ENCODE assay signal across 31 cellular contexts in genomic region chr5:116145416-116145815, GRCh38.
A peak's percentile ranks its signal among the peaks of the same experiment; 100 is the strongest.
DNase-seq lines count a peak whose midpoint lies in the region; ATAC-seq, FAIRE-seq and TF ChIP-seq lines count a peak whose summit lies in the region.
"Had no signal": no experiment of that assay in that cellular context is flagged by ENCODE, and none has a peak within 500 bp of the region (broad histone marks: within the 10 kb centered on the region; RNA-seq: fewer than 3 reads in every experiment).

No MANE protein-coding gene starts in this region.

- no peak overlapping the region for H3K27ac Mint-ChIP-seq in activated naive CD4-positive, alpha-beta T cell treated with anti-CD3 and anti-CD28 coated beads for 36 hours
- no peak overlapping the region for H3K27ac Mint-ChIP-seq in activated naive CD8-positive, alpha-beta T cell treated with anti-CD3 and anti-CD28 coated beads, Interleukin-2, amount 50 U/mL, for 24 hours
- H3K27ac Mint-ChIP-seq: CD4-positive, CD25-positive, alpha-beta regulatory T cell; dendritic cell treated with granulocyte-macrophage colony-stimulating factor and Interleukin-4, amounts not matched to agents 40 ng/mL and 50 ng/mL, for 4 days; nephron; stimulated activated memory B cell treated with anti-CD40 and anti-IgM and Interleukin-4, amounts not matched to agents 10 μg/mL and 1 μg/mL and 100 μg/mL, for 72 hours had no signal

- intact Hi-C loops in activated naive CD4-positive, alpha-beta T cell treated with anti-CD3 and anti-CD28 coated beads for 36 hours (cut with micrococcal nuclease), result loop anchor here (10.0 kb wide), 1 partner anchor 619 kb away; no protein-coding TSS in a partner anchor
- intact Hi-C loops in left ventricle myocardium superior (cut with micrococcal nuclease), result no loop called here

- no peak for FAIRE-seq in urothelium cell line (lab: Jason Lieb, UNC)
- FAIRE-seq: A549, H1, TTC549 had no signal

- no peaks in the 10 kb centered on the region for H3K4me1 ChIP-seq in BE2C
- H3K4me1 ChIP-seq: adrenal gland, suprapubic skin, upper lobe of right lung had no signal

- no peaks in the 10 kb centered on the region for H3K36me3 ChIP-seq in BE2C
- H3K36me3 ChIP-seq: adrenal gland, suprapubic skin, upper lobe of right lung had no signal

- H3K27me3 ChIP-seq in BE2C, result no peaks in the 10 kb centered on the region
- H3K27me3 ChIP-seq: adrenal gland, suprapubic skin, upper lobe of right lung had no signal

- DNase-seq in activated naive CD4-positive, alpha-beta T cell treated with anti-CD3 and anti-CD28 coated beads for 36 hours, result peak; percentile 25
- DNase-seq in activated naive CD4-positive, alpha-beta T cell (lab: John Stamatoyannopoulos, UW), result no peak
- DNase-seq in NCI-H146 treated with DMSO at 0.1 percent for 48 hours (lab: John Stamatoyannopoulos, UW; ENCODE audit: unreplicated experiment), result peak; percentile 72
- DNase-seq in activated naive CD8-positive, alpha-beta T cell treated with anti-CD3 and anti-CD28 coated beads, Interleukin-2, amount 50 U/mL, for 24 hours, result peak; percentile 6
- DNase-seq in urothelium cell line (ENCODE audit: low spot score), result peak; percentile 4
- no peak for DNase-seq in left ventricle myocardium superior
- no peak for DNase-seq in BE2C
- DNase-seq: activated gamma-delta T cell; adrenal gland; CD4-positive, CD25-positive, alpha-beta regulatory T cell; DMS79 treated with DMSO at 0.1 percent for 48 hours; erythroblast; GF-D8; immature natural killer cell; KG1; left cardiac atrium; MM.1S; NCI-H1417 treated with DMSO at 0.1 percent for 48 hours; NCI-H2081 treated with DMSO at 0.1 percent for 48 hours; NCI-H2227 treated with DMSO at 0.1 percent for 48 hours; NCI-H526; upper lobe of right lung had no signal

- peaks cover 4% of the 10 kb centered on the region for H3K9me3 Mint-ChIP-seq in activated naive CD4-positive, alpha-beta T cell treated with anti-CD3 and anti-CD28 coated beads for 36 hours
- H3K9me3 Mint-ChIP-seq in activated naive CD8-positive, alpha-beta T cell treated with anti-CD3 and anti-CD28 coated beads, Interleukin-2, amount 50 U/mL, for 24 hours, result no peaks in the 10 kb centered on the region
- H3K9me3 Mint-ChIP-seq: CD4-positive, CD25-positive, alpha-beta regulatory T cell; central memory CD8-positive, alpha-beta T cell; dendritic cell treated with granulocyte-macrophage colony-stimulating factor and Interleukin-4, amounts not matched to agents 40 ng/mL and 50 ng/mL, for 4 days; immature natural killer cell; stimulated activated memory B cell treated with anti-CD40 and anti-IgM and Interleukin-4, amounts not matched to agents 10 μg/mL and 1 μg/mL and 100 μg/mL, for 72 hours had no signal

- peak; percentile 52 for ATAC-seq in activated naive CD8-positive, alpha-beta T cell treated with anti-CD3 and anti-CD28 coated beads, Interleukin-2, amount 50 U/mL, for 24 hours
- ATAC-seq in HG03135 (IDR thresholded peaks at IDR 0.05; ENCODE audit: unreplicated experiment) (no peak), left ventricle myocardium superior (no peak)
- ATAC-seq: A549; left cardiac atrium; stimulated activated memory B cell treated with anti-CD40 and anti-IgM and Interleukin-4, amounts not matched to agents 10 μg/mL and 1 μg/mL and 100 μg/mL, for 72 hours; upper lobe of right lung had no signal

- peaks cover 3% of the 10 kb centered on the region for H3K4me1 Mint-ChIP-seq in activated naive CD4-positive, alpha-beta T cell treated with anti-CD3 and anti-CD28 coated beads for 36 hours (ENCODE audit: low read depth)
- H3K4me1 Mint-ChIP-seq in activated naive CD8-positive, alpha-beta T cell treated with anti-CD3 and anti-CD28 coated beads, Interleukin-2, amount 50 U/mL, for 24 hours, result no peaks in the 10 kb centered on the region
- H3K4me1 Mint-ChIP-seq: central memory CD8-positive, alpha-beta T cell; nephron; stimulated activated memory B cell treated with anti-CD40 and anti-IgM and Interleukin-4, amounts not matched to agents 10 μg/mL and 1 μg/mL and 100 μg/mL, for 72 hours had no signal

- no peaks in the 10 kb centered on the region for H3K27me3 Mint-ChIP-seq in activated naive CD4-positive, alpha-beta T cell treated with anti-CD3 and anti-CD28 coated beads for 36 hours (ENCODE audit: low read depth)
- H3K27me3 Mint-ChIP-seq in activated naive CD8-positive, alpha-beta T cell treated with anti-CD3 and anti-CD28 coated beads, Interleukin-2, amount 50 U/mL, for 24 hours, result no peaks in the 10 kb centered on the region
- H3K27me3 Mint-ChIP-seq: CD4-positive, CD25-positive, alpha-beta regulatory T cell; central memory CD8-positive, alpha-beta T cell; dendritic cell treated with granulocyte-macrophage colony-stimulating factor and Interleukin-4, amounts not matched to agents 40 ng/mL and 50 ng/mL, for 4 days; stimulated activated memory B cell treated with anti-CD40 and anti-IgM and Interleukin-4, amounts not matched to agents 10 μg/mL and 1 μg/mL and 100 μg/mL, for 72 hours had no signal

- peaks cover 12% of the 10 kb centered on the region for H3K36me3 Mint-ChIP-seq in activated naive CD4-positive, alpha-beta T cell treated with anti-CD3 and anti-CD28 coated beads for 36 hours (ENCODE audit: low read depth)
- peaks cover 13% of the 10 kb centered on the region for H3K36me3 Mint-ChIP-seq in activated naive CD8-positive, alpha-beta T cell treated with anti-CD3 and anti-CD28 coated beads, Interleukin-2, amount 50 U/mL, for 24 hours (ENCODE audit: low read depth)

- CTCF ChIA-PET in activated naive CD4-positive, alpha-beta T cell treated with anti-CD3 and anti-CD28 coated beads for 36 hours (lab: Charles Lee), result no interaction called here

- no peak for TF ChIP-seq CTCF in BE2C (IDR thresholded peaks at IDR 0.05; ENCODE audit: low read depth, low read length)

- H3K4me3 Mint-ChIP-seq in activated naive CD4-positive, alpha-beta T cell treated with anti-CD3 and anti-CD28 coated beads for 36 hours, result no peak overlapping the region
- no peak overlapping the region for H3K4me3 Mint-ChIP-seq in activated naive CD8-positive, alpha-beta T cell treated with anti-CD3 and anti-CD28 coated beads, Interleukin-2, amount 50 U/mL, for 24 hours
- H3K4me3 Mint-ChIP-seq: CD4-positive, CD25-positive, alpha-beta regulatory T cell; central memory CD8-positive, alpha-beta T cell; dendritic cell treated with granulocyte-macrophage colony-stimulating factor and Interleukin-4, amounts not matched to agents 40 ng/mL and 50 ng/mL, for 4 days; immature natural killer cell; nephron; stimulated activated memory B cell treated with anti-CD40 and anti-IgM and Interleukin-4, amounts not matched to agents 10 μg/mL and 1 μg/mL and 100 μg/mL, for 72 hours had no signal

- no peaks in the 10 kb centered on the region for H3K9me3 ChIP-seq in BE2C
- H3K9me3 ChIP-seq: A549, adrenal gland, suprapubic skin, upper lobe of right lung had no signal

- H3K4me3 ChIP-seq in BE2C (ENCODE audit: low read depth, low read length), result no peak overlapping the region
- H3K4me3 ChIP-seq: A549, adrenal gland, suprapubic skin, upper lobe of right lung had no signal

Comparison
In these comparisons a context has a peak if more than half of its experiments do, and no peak if none do; other contexts are left out.
1. DNase-seq: peak in activated naive CD4-positive, alpha-beta T cell treated with anti-CD3 and anti-CD28 coated beads for 36 hours (single experiment), NCI-H146 treated with DMSO at 0.1 percent for 48 hours (single experiment), activated naive CD8-positive, alpha-beta T cell treated with anti-CD3 and anti-CD28 coated beads, Interleukin-2, amount 50 U/mL, for 24 hours (single experiment) and urothelium cell line (single experiment); none in activated naive CD4-positive, alpha-beta T cell (0 of 4), left ventricle myocardium superior (single experiment) and BE2C (single experiment).